1 cellular context compared by ENCODE assay signal in genomic region chr2:96951125-96951654, GRCh38.
TF ChIP-seq lines count a peak whose summit lies in the region.

No MANE protein-coding gene starts in this region.

TF ChIP-seq in GM23338, 12 proteins besides CTCF, POLR2A, EP300 and RAD21 (continued from another document):
- TF ChIP-seq, protein P1, sequence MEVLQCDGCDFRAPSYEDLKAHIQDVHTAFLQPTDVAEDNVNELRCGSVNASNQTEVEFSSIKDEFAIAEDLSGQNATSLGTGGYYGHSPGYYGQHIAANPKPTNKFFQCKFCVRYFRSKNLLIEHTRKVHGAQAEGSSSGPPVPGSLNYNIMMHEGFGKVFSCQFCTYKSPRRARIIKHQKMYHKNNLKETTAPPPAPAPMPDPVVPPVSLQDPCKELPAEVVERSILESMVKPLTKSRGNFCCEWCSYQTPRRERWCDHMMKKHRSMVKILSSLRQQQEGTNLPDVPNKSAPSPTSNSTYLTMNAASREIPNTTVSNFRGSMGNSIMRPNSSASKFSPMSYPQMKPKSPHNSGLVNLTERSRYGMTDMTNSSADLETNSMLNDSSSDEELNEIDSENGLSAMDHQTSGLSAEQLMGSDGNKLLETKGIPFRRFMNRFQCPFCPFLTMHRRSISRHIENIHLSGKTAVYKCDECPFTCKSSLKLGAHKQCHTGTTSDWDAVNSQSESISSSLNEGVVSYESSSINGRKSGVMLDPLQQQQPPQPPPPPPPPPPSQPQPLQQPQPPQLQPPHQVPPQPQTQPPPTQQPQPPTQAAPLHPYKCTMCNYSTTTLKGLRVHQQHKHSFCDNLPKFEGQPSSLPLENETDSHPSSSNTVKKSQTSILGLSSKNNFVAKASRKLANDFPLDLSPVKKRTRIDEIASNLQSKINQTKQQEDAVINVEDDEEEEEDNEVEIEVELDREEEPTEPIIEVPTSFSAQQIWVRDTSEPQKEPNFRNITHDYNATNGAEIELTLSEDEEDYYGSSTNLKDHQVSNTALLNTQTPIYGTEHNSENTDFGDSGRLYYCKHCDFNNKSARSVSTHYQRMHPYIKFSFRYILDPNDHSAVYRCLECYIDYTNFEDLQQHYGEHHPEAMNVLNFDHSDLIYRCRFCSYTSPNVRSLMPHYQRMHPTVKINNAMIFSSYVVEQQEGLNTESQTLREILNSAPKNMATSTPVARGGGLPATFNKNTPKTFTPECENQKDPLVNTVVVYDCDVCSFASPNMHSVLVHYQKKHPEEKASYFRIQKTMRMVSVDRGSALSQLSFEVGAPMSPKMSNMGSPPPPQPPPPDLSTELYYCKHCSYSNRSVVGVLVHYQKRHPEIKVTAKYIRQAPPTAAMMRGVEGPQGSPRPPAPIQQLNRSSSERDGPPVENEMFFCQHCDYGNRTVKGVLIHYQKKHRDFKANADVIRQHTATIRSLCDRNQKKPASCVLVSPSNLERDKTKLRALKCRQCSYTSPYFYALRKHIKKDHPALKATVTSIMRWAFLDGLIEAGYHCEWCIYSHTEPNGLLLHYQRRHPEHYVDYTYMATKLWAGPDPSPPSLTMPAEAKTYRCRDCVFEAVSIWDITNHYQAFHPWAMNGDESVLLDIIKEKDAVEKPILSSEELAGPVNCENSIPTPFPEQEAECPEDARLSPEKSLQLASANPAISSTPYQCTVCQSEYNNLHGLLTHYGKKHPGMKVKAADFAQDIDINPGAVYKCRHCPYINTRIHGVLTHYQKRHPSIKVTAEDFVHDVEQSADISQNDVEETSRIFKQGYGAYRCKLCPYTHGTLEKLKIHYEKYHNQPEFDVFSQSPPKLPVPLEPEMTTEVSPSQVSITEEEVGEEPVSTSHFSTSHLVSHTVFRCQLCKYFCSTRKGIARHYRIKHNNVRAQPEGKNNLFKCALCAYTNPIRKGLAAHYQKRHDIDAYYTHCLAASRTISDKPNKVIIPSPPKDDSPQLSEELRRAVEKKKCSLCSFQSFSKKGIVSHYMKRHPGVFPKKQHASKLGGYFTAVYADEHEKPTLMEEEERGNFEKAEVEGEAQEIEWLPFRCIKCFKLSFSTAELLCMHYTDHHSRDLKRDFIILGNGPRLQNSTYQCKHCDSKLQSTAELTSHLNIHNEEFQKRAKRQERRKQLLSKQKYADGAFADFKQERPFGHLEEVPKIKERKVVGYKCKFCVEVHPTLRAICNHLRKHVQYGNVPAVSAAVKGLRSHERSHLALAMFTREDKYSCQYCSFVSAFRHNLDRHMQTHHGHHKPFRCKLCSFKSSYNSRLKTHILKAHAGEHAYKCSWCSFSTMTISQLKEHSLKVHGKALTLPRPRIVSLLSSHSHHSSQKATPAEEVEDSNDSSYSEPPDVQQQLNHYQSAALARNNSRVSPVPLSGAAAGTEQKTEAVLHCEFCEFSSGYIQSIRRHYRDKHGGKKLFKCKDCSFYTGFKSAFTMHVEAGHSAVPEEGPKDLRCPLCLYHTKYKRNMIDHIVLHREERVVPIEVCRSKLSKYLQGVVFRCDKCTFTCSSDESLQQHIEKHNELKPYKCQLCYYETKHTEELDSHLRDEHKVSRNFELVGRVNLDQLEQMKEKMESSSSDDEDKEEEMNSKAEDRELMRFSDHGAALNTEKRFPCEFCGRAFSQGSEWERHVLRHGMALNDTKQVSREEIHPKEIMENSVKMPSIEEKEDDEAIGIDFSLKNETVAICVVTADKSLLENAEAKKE (CRISPR knock-in tag; IDR thresholded peaks at IDR 0.05): no peak
- TF ChIP-seq POLR2AphosphoS5 (IDR thresholded peaks at IDR 0.05; ENCODE audit: low read depth): peak; percentile 33; the same call in 1 of the 2 replicates
- TF ChIP-seq, protein P2, sequence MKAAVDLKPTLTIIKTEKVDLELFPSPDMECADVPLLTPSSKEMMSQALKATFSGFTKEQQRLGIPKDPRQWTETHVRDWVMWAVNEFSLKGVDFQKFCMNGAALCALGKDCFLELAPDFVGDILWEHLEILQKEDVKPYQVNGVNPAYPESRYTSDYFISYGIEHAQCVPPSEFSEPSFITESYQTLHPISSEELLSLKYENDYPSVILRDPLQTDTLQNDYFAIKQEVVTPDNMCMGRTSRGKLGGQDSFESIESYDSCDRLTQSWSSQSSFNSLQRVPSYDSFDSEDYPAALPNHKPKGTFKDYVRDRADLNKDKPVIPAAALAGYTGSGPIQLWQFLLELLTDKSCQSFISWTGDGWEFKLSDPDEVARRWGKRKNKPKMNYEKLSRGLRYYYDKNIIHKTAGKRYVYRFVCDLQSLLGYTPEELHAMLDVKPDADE (IDR thresholded peaks at IDR 0.05): no peak
TF ChIP-seq in GM23338: peak in this region for 2.
